11 cellular contexts compared by ENCODE assay signal in the genomic region with DNA sequence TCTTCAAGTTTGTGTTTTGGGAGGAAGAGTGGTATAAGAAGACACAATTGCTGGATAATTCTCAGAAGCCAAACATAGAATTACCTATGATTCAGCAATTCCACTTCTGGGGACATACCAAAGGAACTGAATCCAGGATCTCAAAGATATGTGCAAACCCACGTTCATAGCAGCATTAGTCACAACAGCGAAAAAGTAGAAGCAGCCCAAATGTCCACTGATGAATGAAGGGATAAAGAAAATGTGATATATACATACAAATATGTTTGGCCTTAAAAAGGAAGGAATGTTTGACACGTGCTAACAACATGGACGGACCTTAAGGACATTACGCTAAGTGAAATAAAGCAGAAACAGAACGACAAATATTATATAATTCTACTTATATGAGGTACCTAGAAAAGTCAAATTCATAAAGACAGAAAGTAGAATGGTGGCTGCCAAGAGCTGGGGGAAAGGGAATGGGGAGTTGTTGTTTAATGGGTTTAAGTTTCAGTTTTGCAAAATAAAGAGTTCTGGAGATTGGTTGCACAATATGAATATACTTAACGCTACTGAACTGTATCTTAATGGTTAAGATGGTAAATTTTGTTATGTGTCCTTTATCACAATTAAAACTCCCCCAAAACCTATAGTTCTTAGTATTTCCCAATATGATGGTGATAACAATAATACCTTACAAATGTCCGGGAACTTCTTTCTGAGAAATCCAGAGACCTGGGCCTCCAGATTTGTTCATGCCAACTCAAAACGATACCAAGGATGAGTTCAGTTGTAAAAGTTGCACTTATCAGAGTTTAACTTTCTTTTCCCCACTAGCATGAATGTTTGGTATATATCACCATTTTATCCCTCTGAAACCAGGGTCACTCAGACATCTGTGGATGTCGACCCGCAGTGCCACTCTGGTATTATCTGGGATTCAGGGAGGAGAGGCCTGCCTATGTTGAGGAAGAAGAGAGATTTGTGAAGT. TPM values are rescaled to one million over a fixed set of nuclear protein-coding genes. Genes with fewer than 3 reads are reported as not detected.
DNase-seq lines count a peak whose midpoint lies in the region; ATAC-seq and TF ChIP-seq lines count a peak whose summit lies in the region.
"Had no signal": no experiment of that assay in that cellular context is flagged by ENCODE, and none has a peak within 500 bp of the region (broad histone marks: within the 10 kb centered on the region; RNA-seq: fewer than 3 reads in every experiment).

No MANE protein-coding gene starts in this region.

- H3K27me3 ChIP-seq in fibroblast of lung (ENCODE audit: control insufficient read depth, insufficient read depth, low read length) (no peaks in the 10 kb centered on the region), Peyer's patch (no peaks in the 10 kb centered on the region)
- H3K27me3 ChIP-seq: esophagus muscularis mucosa, neural progenitor cell had no signal

- ATAC-seq in SK-N-SH treated with all-trans-retinoic acid at 6 μM for 48 hours (peak; percentile 80), HG03280 (IDR thresholded peaks at IDR 0.05; ENCODE audit: unreplicated experiment) (no peak)
- ATAC-seq in stimulated activated naive CD8-positive, alpha-beta T cell treated with anti-CD3 and anti-CD28 coated beads, Interleukin-15, amount 100 ng/mL, for 72 hours, result peak; percentile 8

- H3K4me1 ChIP-seq in fibroblast of lung (ENCODE audit: control insufficient read depth, extremely low read depth, insufficient read depth, low read length), result peaks cover 2% of the 10 kb centered on the region
- H3K4me1 ChIP-seq in Peyer's patch, result peaks cover 0 to 18% (median 7%) of the 10 kb centered on the region in 4 donors

- H3K27ac ChIP-seq in fibroblast of lung (ENCODE audit: insufficient read depth, low read length), result no peak overlapping the region
- peak overlapping the region in 1 of 4 donors; percentile 79 for H3K27ac ChIP-seq in Peyer's patch
- H3K27ac ChIP-seq: neural progenitor cell had no signal

- intact Hi-C loops in activated CD4-positive, alpha-beta T cell treated with anti-CD3 and anti-CD28 coated beads, Interleukin-2, amount 10 ng/mL, durations not matched to agents 24 days and 14 days (cut with micrococcal nuclease), result loop anchor here (1.0 to 5.0 kb wide), 5 partner anchors 8 to 536 kb away; partner anchors contain the start of gene ATF2

- H3K4me1 Mint-ChIP-seq in activated CD4-positive, alpha-beta T cell treated with anti-CD3 and anti-CD28 coated beads, Interleukin-2, amount 10 ng/mL, durations not matched to agents 24 days and 14 days, result peaks cover 79% of the 10 kb centered on the region
- peaks cover 77% of the 10 kb centered on the region for H3K4me1 Mint-ChIP-seq in stimulated activated naive CD8-positive, alpha-beta T cell treated with anti-CD3 and anti-CD28 coated beads, Interleukin-15, amount 100 ng/mL, for 72 hours

- no peaks in the 10 kb centered on the region for H3K79me2 ChIP-seq in fibroblast of lung (ENCODE audit: control insufficient read depth, insufficient read depth, low read length)

- peaks cover 58% of the 10 kb centered on the region for H3K36me3 Mint-ChIP-seq in activated CD4-positive, alpha-beta T cell treated with anti-CD3 and anti-CD28 coated beads, Interleukin-2, amount 10 ng/mL, durations not matched to agents 24 days and 14 days (ENCODE audit: low read depth)

- no peak overlapping the region for H3K9ac ChIP-seq in fibroblast of lung (ENCODE audit: insufficient read depth, low read length)
- H3K9ac ChIP-seq: neural progenitor cell had no signal

- H3K27me3 Mint-ChIP-seq in activated CD4-positive, alpha-beta T cell treated with anti-CD3 and anti-CD28 coated beads, Interleukin-2, amount 10 ng/mL, durations not matched to agents 24 days and 14 days, result no peaks in the 10 kb centered on the region
- no peaks in the 10 kb centered on the region for H3K27me3 Mint-ChIP-seq in stimulated activated naive CD8-positive, alpha-beta T cell treated with anti-CD3 and anti-CD28 coated beads, Interleukin-15, amount 100 ng/mL, for 72 hours

- H2AFZ ChIP-seq in fibroblast of lung (ENCODE audit: low read length), result no peak overlapping the region
- H2AFZ ChIP-seq: neural progenitor cell had no signal

- H3K9me3 ChIP-seq in fibroblast of lung (ENCODE audit: control insufficient read depth, insufficient read depth, low read depth, low read length), result no peaks in the 10 kb centered on the region
- H3K9me3 ChIP-seq in Peyer's patch, result no peaks in the 10 kb centered on the region
- H3K9me3 ChIP-seq: esophagus muscularis mucosa had no signal

- no peaks in the 10 kb centered on the region for H4K20me1 ChIP-seq in fibroblast of lung (ENCODE audit: control insufficient read depth, extremely low read depth, insufficient read depth, low read length)

- H3K9me3 Mint-ChIP-seq in activated CD4-positive, alpha-beta T cell treated with anti-CD3 and anti-CD28 coated beads, Interleukin-2, amount 10 ng/mL, durations not matched to agents 24 days and 14 days, result no peaks in the 10 kb centered on the region
- no peaks in the 10 kb centered on the region for H3K9me3 Mint-ChIP-seq in stimulated activated naive CD8-positive, alpha-beta T cell treated with anti-CD3 and anti-CD28 coated beads, Interleukin-15, amount 100 ng/mL, for 72 hours
- H3K9me3 Mint-ChIP-seq: neural progenitor cell had no signal

- H3K4me3 ChIP-seq in fibroblast of lung (replicated peaks in 1 of 4; ENCODE audit: control extremely low read depth in 1 of 4, insufficient read depth in 1 of 4, low read depth in 3 of 4, low read length in 4 of 4) (no peak overlapping the region), Peyer's patch (peak overlapping the region in 1 of 4 donors; percentile 20)
- H3K4me3 ChIP-seq: esophagus muscularis mucosa, neural progenitor cell had no signal

- no peak overlapping the region for H3K4me2 ChIP-seq in fibroblast of lung (ENCODE audit: extremely low read depth, insufficient read depth, low read length)
- H3K4me2 ChIP-seq: neural progenitor cell had no signal

- H3K36me3 ChIP-seq in fibroblast of lung (ENCODE audit: control insufficient read depth, insufficient read depth, low read length) (no peaks in the 10 kb centered on the region), Peyer's patch (no peaks in the 10 kb centered on the region)
- H3K36me3 ChIP-seq: neural progenitor cell had no signal

- TF ChIP-seq CTCF in fibroblast of lung (conservative IDR thresholded peaks at IDR 0.05 in 1 of 2, IDR thresholded peaks at IDR 0.05 in 1 of 2; ENCODE audit: low read depth in 1 of 2, low read length in 2 of 2) (no peak), Peyer's patch (IDR thresholded peaks at IDR 0.05) (no peak)

- no peak for TF ChIP-seq POLR2A in Peyer's patch (IDR thresholded peaks at IDR 0.05)

- H3K27ac Mint-ChIP-seq in activated CD4-positive, alpha-beta T cell treated with anti-CD3 and anti-CD28 coated beads, Interleukin-2, amount 10 ng/mL, durations not matched to agents 24 days and 14 days, result peak overlapping the region; percentile 95
- peak overlapping the region; percentile 95 to 97 for H3K27ac Mint-ChIP-seq in stimulated activated naive CD8-positive, alpha-beta T cell treated with anti-CD3 and anti-CD28 coated beads, Interleukin-15, amount 100 ng/mL, for 72 hours
- H3K27ac Mint-ChIP-seq: neural progenitor cell had no signal

- H3K4me3 Mint-ChIP-seq in activated CD4-positive, alpha-beta T cell treated with anti-CD3 and anti-CD28 coated beads, Interleukin-2, amount 10 ng/mL, durations not matched to agents 24 days and 14 days, result peak overlapping the region; percentile 90
- peak overlapping the region; percentile 87 to 91 for H3K4me3 Mint-ChIP-seq in stimulated activated naive CD8-positive, alpha-beta T cell treated with anti-CD3 and anti-CD28 coated beads, Interleukin-15, amount 100 ng/mL, for 72 hours
- H3K4me3 Mint-ChIP-seq: neural progenitor cell had no signal

- peak; percentile 69 for DNase-seq in activated CD4-positive, alpha-beta T cell treated with anti-CD3 and anti-CD28 coated beads, Interleukin-2, amount 10 ng/mL, durations not matched to agents 24 days and 14 days
- DNase-seq in activated CD4-positive, alpha-beta T cell treated with anti-CD3 and anti-CD28 coated beads, Interleukin-2, amount 50 U/mL, for 48 hours, result no peak
- DNase-seq in fibroblast of lung (ENCODE audit: low read depth in 2 of 2) (peak; percentile 20 to 97), Peyer's patch (no peak), DMS79 treated with DMSO at 0.1 percent for 48 hours (lab: John Stamatoyannopoulos, UW) (no peak)
- peak in 1 of 2 donors; percentile 40 for DNase-seq in stimulated activated naive CD8-positive, alpha-beta T cell treated with anti-CD3 and anti-CD28 coated beads, Interleukin-15, amount 100 ng/mL, for 72 hours
- DNase-seq: NCI-H1092 treated with DMSO at 0.1 percent for 48 hours had no signal

TF ChIP-seq in SK-N-SH treated with all-trans-retinoic acid at 6 μM for 48 hours, 23 proteins besides CTCF, POLR2A, EP300 and RAD21 (continues in another document):
- TF ChIP-seq ZNF565 (CRISPR knock-in tag; conservative IDR thresholded peaks at IDR 0.05; ENCODE audit: low read depth) (no peak), OSR1 (CRISPR knock-in tag; IDR thresholded peaks at IDR 0.05) (no peak), ZNF70 (CRISPR knock-in tag; IDR thresholded peaks at IDR 0.05) (no peak), CREB5 (CRISPR knock-in tag; IDR thresholded peaks at IDR 0.05; ENCODE audit: low read depth) (no peak), TOX (CRISPR knock-in tag; IDR thresholded peaks at IDR 0.05; ENCODE audit: borderline replicate concordance) (no peak)

RNA-seq across cellular contexts. Expression of gene WIPF1, which starts 33.7 kb away (rescaled TPM):
- total RNA-seq in activated CD4-positive, alpha-beta T cell treated with anti-CD3 and anti-CD28 coated beads, Interleukin-2, amount 10 ng/mL, durations not matched to agents 24 days and 14 days, result 280 and 287 TPM in 2 replicates
- total RNA-seq in fibroblast of lung, result 5.6 and 10.7 TPM in 2 replicates
- polyA plus RNA-seq in fibroblast of lung, result 22.6 and 23.6 TPM in 2 replicates
- 23.3 and 25.2 TPM in 2 replicates for polyA plus RNA-seq in fibroblast of lung (2012)
- 15.7 and 22.5 TPM in 2 replicates for polyA minus RNA-seq in fibroblast of lung (ENCODE audit: low replicate concordance)
- 10 to 100 TPM in 3 of 4 donors, 1 to 10 TPM in 1; 7.4 to 81.7 (median 17.3) TPM for total RNA-seq in Peyer's patch

Comparison
In these comparisons a context has a peak if more than half of its experiments do, and no peak if none do; other contexts are left out.
1. DNase-seq: peak in activated CD4-positive, alpha-beta T cell treated with anti-CD3 and anti-CD28 coated beads, Interleukin-2, amount 10 ng/mL, durations not matched to agents 24 days and 14 days (single experiment) and fibroblast of lung (2 of 2); none in activated CD4-positive, alpha-beta T cell treated with anti-CD3 and anti-CD28 coated beads, Interleukin-2, amount 50 U/mL, for 48 hours (0 of 2), Peyer's patch (0 of 3) and DMS79 treated with DMSO at 0.1 percent for 48 hours (single experiment).